ENCODE assay signal across 26 cellular contexts in genomic region chr3:17356581-17356980, GRCh38.
"Had no signal": no experiment of that assay in that cellular context is flagged by ENCODE, and none has a peak within 500 bp of the region (broad histone marks: within the 10 kb centered on the region; RNA-seq: fewer than 3 reads in every experiment).

No MANE protein-coding gene starts in this region.

- DNase-seq: activated B cell treated with CpG ODN at 0.5 μM for 24 hours; activated CD4-positive, alpha-beta T cell treated with anti-CD3 and anti-CD28 coated beads for 36 hours; activated CD8-positive, alpha-beta T cell treated with anti-CD3 and anti-CD28 coated beads, Interleukin-2, amount 10 ng/mL, durations not matched to agents 7 days and 5 days; activated naive CD4-positive, alpha-beta T cell; activated T-cell treated with anti-CD3 and anti-CD28 coated beads for 4 hours; activated T-cell treated with anti-CD3 and anti-CD28 coated beads, Interleukin-2, amount 50 U/mL, for 72 hours; anterior cingulate cortex; cerebellar nuclear complex; colonic mucosa; effector CD8-positive, alpha-beta T cell; head of caudate nucleus; hippocampal formation; kidney glomerular epithelial cell; left lung; lower lobe of right lung; retina; stimulated activated CD4-positive, alpha-beta T cell treated with anti-CD3 and anti-CD28 coated beads, Interleukin-15, amount 100 ng/mL, for 24 hours; stimulated activated CD4-positive, alpha-beta T cell treated with anti-CD3 and anti-CD28 coated beads, Interleukin-2, amount 100 ng/mL, for 24 hours; stimulated activated naive B cell treated with anti-CD40 and anti-IgM and Interleukin-4, amounts not matched to agents 10 μg/mL and 1 μg/mL and 100 μg/mL, for 72 hours; stomach; T-helper 2 cell; thyroid gland; upper lobe of left lung had no signal

- H3K4me3 ChIP-seq: colonic mucosa, left lung, lower lobe of right lung, stomach, thyroid gland, upper lobe of left lung, vagina had no signal

- H3K27ac ChIP-seq: colonic mucosa, left lung, lower lobe of right lung, neutrophil, stomach, thyroid gland, upper lobe of left lung, vagina had no signal

- H3K27me3 ChIP-seq: colonic mucosa, left lung, neutrophil, stomach, thyroid gland, upper lobe of left lung, vagina had no signal

- ATAC-seq: activated CD4-positive, alpha-beta T cell treated with anti-CD3 and anti-CD28 coated beads for 36 hours; activated CD8-positive, alpha-beta T cell treated with anti-CD3 and anti-CD28 coated beads, Interleukin-2, amount 10 ng/mL, durations not matched to agents 7 days and 5 days; activated naive CD4-positive, alpha-beta T cell treated with anti-CD3 and anti-CD28 coated beads, Interleukin-2, amount 50 U/mL, for 72 hours; activated T-cell treated with anti-CD3 and anti-CD28 coated beads, Interleukin-2, amount 50 U/mL, for 72 hours; left lung; lower lobe of right lung; stimulated activated naive B cell treated with anti-CD40 and anti-IgM and Interleukin-4, amounts not matched to agents 10 μg/mL and 1 μg/mL and 100 μg/mL, for 72 hours had no signal

- H3K4me1 ChIP-seq: colonic mucosa, left lung, lower lobe of right lung, stomach, thyroid gland, upper lobe of left lung had no signal

- H3K36me3 ChIP-seq: colonic mucosa, left lung, lower lobe of right lung, neutrophil, stomach, thyroid gland, upper lobe of left lung, vagina had no signal
